ENCODE assay signal across 19 cellular contexts in genomic region chr17:6052926-6053325, GRCh38. TPM values are rescaled to one million over a fixed set of nuclear protein-coding genes. Genes with fewer than 3 reads are reported as not detected.
DNase-seq lines count a peak whose midpoint lies in the region; ATAC-seq, FAIRE-seq and TF ChIP-seq lines count a peak whose summit lies in the region.
"Had no signal": no experiment of that assay in that cellular context is flagged by ENCODE, and none has a peak within 500 bp of the region (broad histone marks: within the 10 kb centered on the region; RNA-seq: fewer than 3 reads in every experiment).

No MANE protein-coding gene starts in this region.

- TF ChIP-seq CTCF in epithelial cell of proximal tubule (conservative IDR thresholded peaks at IDR 0.05; ENCODE audit: low read depth, low read length) (no peak), osteoblast (IDR thresholded peaks at IDR 0.05; ENCODE audit: extremely low read depth, low read depth, low read length) (no peak), foreskin keratinocyte (conservative IDR thresholded peaks at IDR 0.05) (no peak)

- H3K27me3 ChIP-seq in osteoblast (ENCODE audit: insufficient read depth, low read length), result peaks cover 6% of the 10 kb centered on the region
- H3K27me3 ChIP-seq in foreskin keratinocyte, result peaks cover 5% of the 10 kb centered on the region
- H3K27me3 ChIP-seq: BE2C had no signal

- DNase-seq in RCC 7860 (ENCODE audit: low spot score) (peak; percentile 12), epithelial cell of proximal tubule (ENCODE audit: low read depth) (peak; percentile 67), osteoblast (ENCODE audit: insufficient read length, low spot score, missing footprints) (peak; percentile 5), foreskin keratinocyte (no peak)
- DNase-seq: ACHN; BE2C; C1 segment of cervical spinal cord; CD4-positive, CD25-positive, alpha-beta regulatory T cell; CD8-positive, alpha-beta memory T cell; COR-L47 had no signal

- no peaks in the 10 kb centered on the region for H4K20me1 ChIP-seq in osteoblast (ENCODE audit: insufficient read depth, low read length)

- H2AFZ ChIP-seq in osteoblast (ENCODE audit: low read length), result no peak overlapping the region

- H3K79me2 ChIP-seq in osteoblast (ENCODE audit: insufficient read depth, low read length), result no peaks in the 10 kb centered on the region

- H3K4me2 ChIP-seq in osteoblast (ENCODE audit: insufficient read depth, low read length), result no peak overlapping the region

- FAIRE-seq in RCC 7860 (lab: Jason Lieb, UNC), result no peak
- FAIRE-seq: A204.1, D721Med, G401.6, GM12891, GM18507 had no signal

- ATAC-seq in GM18861 (IDR thresholded peaks at IDR 0.05; ENCODE audit: unreplicated experiment) (no peak), GM21360 (IDR thresholded peaks at IDR 0.05; ENCODE audit: unreplicated experiment) (no peak), foreskin keratinocyte (no peak)

- H3K36me3 ChIP-seq in osteoblast (ENCODE audit: insufficient read depth, low read length), result no peaks in the 10 kb centered on the region
- H3K36me3 ChIP-seq: BE2C, HAP-1 had no signal

- no peak overlapping the region for H3K27ac ChIP-seq in osteoblast (ENCODE audit: low read depth, low read length)
- no peak overlapping the region for H3K27ac ChIP-seq in foreskin keratinocyte

- H3K4me1 ChIP-seq in osteoblast (ENCODE audit: insufficient read depth, low read length) (no peaks in the 10 kb centered on the region), foreskin keratinocyte (no peaks in the 10 kb centered on the region)
- H3K4me1 ChIP-seq: BE2C, HAP-1 had no signal

- H3K4me3 ChIP-seq in epithelial cell of proximal tubule (ENCODE audit: low read depth, low read length) (no peak overlapping the region), osteoblast (ENCODE audit: insufficient read depth, low read length) (no peak overlapping the region)
- H3K4me3 ChIP-seq: HAP-1 had no signal

- no peaks in the 10 kb centered on the region for H3K9me3 ChIP-seq in osteoblast (ENCODE audit: low read depth, low read length)
- H3K9me3 ChIP-seq: BE2C, HAP-1 had no signal

RNA-seq across cellular contexts. Expression of gene WSCD1, which starts 17.3 kb away (rescaled TPM):
- total RNA-seq in epithelial cell of proximal tubule (37.4 and 55.6 TPM in 2 replicates), osteoblast (not detected in 2 replicates), foreskin keratinocyte (not detected in 2 replicates)
- not detected in 2 replicates for polyA plus RNA-seq in foreskin keratinocyte
- total RNA-seq: CD4-positive, CD25-positive, alpha-beta regulatory T cell; HT-29 had no signal
- polyA plus RNA-seq: CD4-positive, CD25-positive, alpha-beta regulatory T cell; CD8-positive, alpha-beta memory T cell had no signal

Comparison
In these comparisons a context has a peak if more than half of its experiments do, and no peak if none do; other contexts are left out.
1. DNase-seq: peak in RCC 7860 (single experiment), epithelial cell of proximal tubule (single experiment) and osteoblast (single experiment); none in foreskin keratinocyte (0 of 2).
2. RNA of gene WSCD1, which starts 17.3 kb away (total RNA-seq): 37.4 to 55.6 TPM in epithelial cell of proximal tubule; not detected in osteoblast and not detected in foreskin keratinocyte; every median in the first group is over 10 times any median in the second.